14 cellular contexts compared by ENCODE assay signal in genomic region chr6:2523061-2523460, GRCh38.
"Had no signal": no experiment of that assay in that cellular context is flagged by ENCODE, and none has a peak within 500 bp of the region (broad histone marks: within the 10 kb centered on the region; RNA-seq: fewer than 3 reads in every experiment).

No MANE protein-coding gene starts in this region.

- H3K4me3 ChIP-seq: coronary artery, left lung, pancreas, tibial artery, uterus had no signal

- H3K27ac ChIP-seq: coronary artery, pancreas, tibial artery, uterus had no signal

- H3K36me3 ChIP-seq: left lung, pancreas, tibial artery, uterus had no signal

- H3K4me1 ChIP-seq: pancreas, tibial artery, uterus had no signal

- DNase-seq: activated CD4-positive, alpha-beta T cell treated with anti-CD3 and anti-CD28 coated beads for 48 hours; activated naive CD4-positive, alpha-beta T cell treated with anti-CD3 and anti-CD28 coated beads for 36 hours; activated T-cell treated with anti-CD3 and anti-CD28 coated beads for 4 hours; central memory CD4-positive, alpha-beta T cell; effector CD4-positive, alpha-beta T cell; glutamatergic neuron; immature natural killer cell; left lung; pancreas; tibial artery; uterus had no signal

- H3K27me3 ChIP-seq: pancreas, tibial artery, uterus had no signal

- H3K9me3 ChIP-seq: pancreas, uterus had no signal

- ATAC-seq: activated T-helper 17 cell treated with anti-CD3 and anti-CD28 coated beads, Interleukin-2, amount 50 U/mL, for 72 hours; pancreas; WTC11 had no signal
